Comparison of ENCODE assay signal across 1 cellular context in genomic region chr20:2703716-2704475, GRCh38.
TF ChIP-seq lines count a peak whose summit lies in the region.

No MANE protein-coding gene starts in this region.

TF ChIP-seq in H1, 55 proteins besides CTCF, POLR2A, EP300 and RAD21:
- no peak for TF ChIP-seq BACH1 (IDR thresholded peaks at IDR 0.05; ENCODE audit: low read length)
- no peak for TF ChIP-seq KDM4A (IDR thresholded peaks at IDR 0.05; ENCODE audit: low read depth, low read length, severe bottlenecking)
- TF ChIP-seq SP2 (IDR thresholded peaks at IDR 0.05; ENCODE audit: low read length) = no peak
- no peak for TF ChIP-seq MAFK (IDR thresholded peaks at IDR 0.05; ENCODE audit: low read depth, low read length)
- TF ChIP-seq MAX (IDR thresholded peaks at IDR 0.05) = no peak
- no peak for TF ChIP-seq SUZ12 (IDR thresholded peaks at IDR 0.05; ENCODE audit: low read length)
- no peak for TF ChIP-seq TCF12 (IDR thresholded peaks at IDR 0.05; ENCODE audit: low read depth, low read length)
- no peak for TF ChIP-seq RXRA (IDR thresholded peaks at IDR 0.05; ENCODE audit: insufficient read depth, low read depth, low read length)
- TF ChIP-seq CREB1 (IDR thresholded peaks at IDR 0.05) = no peak
- no peak for TF ChIP-seq SP4 (IDR thresholded peaks at IDR 0.05; ENCODE audit: low read length)
- no peak for TF ChIP-seq SP1 (IDR thresholded peaks at IDR 0.05; ENCODE audit: low read depth, low read length)
- no peak for TF ChIP-seq SIN3A (conservative IDR thresholded peaks at IDR 0.05 in 1 of 2, IDR thresholded peaks at IDR 0.05 in 1 of 2; ENCODE audit: low read depth in 1 of 2, low read length in 2 of 2)
- no peak for TF ChIP-seq SAP30 (IDR thresholded peaks at IDR 0.05; ENCODE audit: insufficient read depth, insufficient replicate concordance, low read length)
- no peak for TF ChIP-seq SIX5 (IDR thresholded peaks at IDR 0.05; ENCODE audit: low read depth, low read length)
- TF ChIP-seq ATF2 (IDR thresholded peaks at IDR 0.05; ENCODE audit: low read length) = no peak
TF ChIP-seq in H1: peak in this region for 0.
